Comparison of ENCODE assay signal across 10 cellular contexts in genomic region chr15:75637245-75638009, GRCh38. TPM values are rescaled to one million over a fixed set of nuclear protein-coding genes. Genes with fewer than 3 reads are reported as not detected.
DNase-seq lines count a peak whose midpoint lies in the region; ATAC-seq and TF ChIP-seq lines count a peak whose summit lies in the region.
"Had no signal": no experiment of that assay in that cellular context is flagged by ENCODE, and none has a peak within 500 bp of the region (broad histone marks: within the 10 kb centered on the region; RNA-seq: fewer than 3 reads in every experiment).

No MANE protein-coding gene starts in this region.

- CTCF ChIA-PET in activated CD8-positive, alpha-beta memory T cell treated with anti-CD3 and anti-CD28 coated beads, Interleukin-2, amount 10 ng/mL, durations not matched to agents 7 days and 5 days (lab: Charles Lee), result interaction anchor here (0.8 to 5.7 kb wide), 9 partner anchors 10 to 269 kb away, joined by 3 to 68 read pairs (median 20); partner anchors contain the start of genes MAN2C1, SIN3A, SNUPN and SNX33
- CTCF ChIA-PET in WTC11 (lab: Charles Lee), result interaction anchor here (0.7 to 3.7 kb wide), 12 partner anchors 10 to 270 kb away, joined by 3 to 26 read pairs (median 4); partner anchors contain the start of genes SNUPN and SNX33

- no peak for TF ChIP-seq CTCF in WTC11 (IDR thresholded peaks at IDR 0.05)
- no peak for TF ChIP-seq CTCF in thoracic aorta (IDR thresholded peaks at IDR 0.05)

- H3K27me3 Mint-ChIP-seq in activated CD8-positive, alpha-beta memory T cell treated with anti-CD3 and anti-CD28 coated beads, Interleukin-2, amount 10 ng/mL, durations not matched to agents 7 days and 5 days, result no peaks in the 10 kb centered on the region
- H3K27me3 Mint-ChIP-seq in WTC11 (ENCODE audit: low read depth) (no peaks in the 10 kb centered on the region), immature natural killer cell (ENCODE audit: low read depth in 3 of 3) (peaks cover 0 to 7% (median 2%) of the 10 kb centered on the region in 3 donors)

- peak overlapping the region; percentile 93 for H3K4me3 ChIP-seq in thoracic aorta

- ATAC-seq in activated CD8-positive, alpha-beta memory T cell treated with anti-CD3 and anti-CD28 coated beads, Interleukin-2, amount 10 ng/mL, durations not matched to agents 7 days and 5 days, result no peak
- ATAC-seq in WTC11 (no peak), thoracic aorta (ENCODE audit: insufficient number of reproducible peaks, low FRiP score, low read depth) (no peak), HG02642 (IDR thresholded peaks at IDR 0.05; ENCODE audit: poor library complexity, unreplicated experiment) (no peak)

- no peaks in the 10 kb centered on the region for H3K9me3 Mint-ChIP-seq in activated CD8-positive, alpha-beta memory T cell treated with anti-CD3 and anti-CD28 coated beads, Interleukin-2, amount 10 ng/mL, durations not matched to agents 7 days and 5 days (ENCODE audit: low read depth)
- H3K9me3 Mint-ChIP-seq in WTC11 (no peaks in the 10 kb centered on the region), immature natural killer cell (no peaks in the 10 kb centered on the region)

- H3K27ac Mint-ChIP-seq in activated CD8-positive, alpha-beta memory T cell treated with anti-CD3 and anti-CD28 coated beads, Interleukin-2, amount 10 ng/mL, durations not matched to agents 7 days and 5 days, result peak overlapping the region; percentile 1
- H3K27ac Mint-ChIP-seq in WTC11, result peak overlapping the region; percentile 27; the same call in 1 of the 2 replicates
- H3K27ac Mint-ChIP-seq in immature natural killer cell, result peak overlapping the region in 3 of 6 donors; percentile 15 to 62 (median 56)

- H3K36me3 ChIP-seq in thoracic aorta, result no peaks in the 10 kb centered on the region
- H3K36me3 ChIP-seq: neutrophil had no signal

- POLR2A ChIA-PET in WTC11 (lab: Charles Lee), result interaction anchor here (0.6 to 6.1 kb wide), 5 partner anchors 10 to 1469 kb away, joined by 3 to 76 read pairs (median 23); partner anchors contain the start of genes SIN3A, SNUPN and SNX33

- H3K27ac ChIP-seq in thoracic aorta, result peak overlapping the region; percentile 63 to 95
- H3K27ac ChIP-seq: neutrophil had no signal

- H3K9me3 ChIP-seq in thoracic aorta, result no peaks in the 10 kb centered on the region
- H3K9me3 ChIP-seq: neutrophil had no signal

- DNase-seq in activated CD8-positive, alpha-beta memory T cell treated with anti-CD3 and anti-CD28 coated beads, Interleukin-2, amount 10 ng/mL, durations not matched to agents 7 days and 5 days, result no peak
- DNase-seq in activated CD8-positive, alpha-beta memory T cell treated with anti-CD3 and anti-CD28 coated beads, Interleukin-2, amount 50 U/mL, for 4 hours, result no peak
- DNase-seq in WTC11 (ENCODE audit: low spot score) (no peak), immature natural killer cell (no peak), thoracic aorta (ENCODE audit: low spot score) (no peak), AG08396 (ENCODE audit: low spot score) (no peak), kidney tubule cell (ENCODE audit: low spot score) (no peak)
- DNase-seq: effector CD4-positive, alpha-beta T cell had no signal

- peaks cover 16% of the 10 kb centered on the region for H3K36me3 Mint-ChIP-seq in activated CD8-positive, alpha-beta memory T cell treated with anti-CD3 and anti-CD28 coated beads, Interleukin-2, amount 10 ng/mL, durations not matched to agents 7 days and 5 days
- H3K36me3 Mint-ChIP-seq in WTC11 (no peaks in the 10 kb centered on the region), immature natural killer cell (peaks cover 0 to 3% (median 0%) of the 10 kb centered on the region in 3 donors)

- H3K4me1 ChIP-seq in thoracic aorta (ENCODE audit: control insufficient read depth in 1 of 2, low read depth in 2 of 2), result peaks cover 17 to 41% of the 10 kb centered on the region in 2 donors

- peak overlapping the region; percentile 91 for H3K4me3 Mint-ChIP-seq in activated CD8-positive, alpha-beta memory T cell treated with anti-CD3 and anti-CD28 coated beads, Interleukin-2, amount 10 ng/mL, durations not matched to agents 7 days and 5 days
- peak overlapping the region; percentile 92; the same call in 1 of the 2 replicates for H3K4me3 Mint-ChIP-seq in WTC11
- H3K4me3 Mint-ChIP-seq in immature natural killer cell, result peak overlapping the region in 3 of 5 donors; percentile 9 to 92 (median 59)

- peaks cover 35% of the 10 kb centered on the region for H3K4me1 Mint-ChIP-seq in activated CD8-positive, alpha-beta memory T cell treated with anti-CD3 and anti-CD28 coated beads, Interleukin-2, amount 10 ng/mL, durations not matched to agents 7 days and 5 days
- H3K4me1 Mint-ChIP-seq in WTC11, result peaks cover 42% of the 10 kb centered on the region
- peaks cover 38 to 39% of the 10 kb centered on the region in 2 donors for H3K4me1 Mint-ChIP-seq in immature natural killer cell

- H3K27me3 ChIP-seq in thoracic aorta (replicated peaks; ENCODE audit: insufficient read depth), result no peaks in the 10 kb centered on the region
- H3K27me3 ChIP-seq: neutrophil had no signal

TF ChIP-seq in WTC11, 78 proteins besides CTCF, POLR2A, EP300 and RAD21:
- no peak for TF ChIP-seq ZNF671 (CRISPR knock-in tag; IDR thresholded peaks at IDR 0.05)
- no peak for TF ChIP-seq RELA (CRISPR knock-in tag; IDR thresholded peaks at IDR 0.05; ENCODE audit: borderline replicate concordance)

RNA-seq across cellular contexts. Expression of gene IMP3, which starts 2.6 kb away (rescaled TPM):
- 100 to 1,000 TPM in 1 of 2 experiments, 10 to 100 TPM in 1; 84.0 to 109 TPM for total RNA-seq in activated CD8-positive, alpha-beta memory T cell treated with anti-CD3 and anti-CD28 coated beads, Interleukin-2, amount 10 ng/mL, durations not matched to agents 7 days and 5 days
- 93.7 to 107 TPM (median 94.8 TPM) in 3 replicates for total RNA-seq in WTC11 (2021)
- polyA plus RNA-seq in immature natural killer cell, result 100 to 1,000 TPM; 193 to 238 (median 221) TPM
- total RNA-seq in thoracic aorta, result 100 to 1,000 TPM in 1 of 2 donors, 10 to 100 TPM in 1; 79.9 to 127 TPM

RNA-seq across cellular contexts. Expression of gene SNX33, which starts 10.3 kb away (rescaled TPM):
- 1 to 10 TPM; 1.4 to 3.5 TPM for total RNA-seq in activated CD8-positive, alpha-beta memory T cell treated with anti-CD3 and anti-CD28 coated beads, Interleukin-2, amount 10 ng/mL, durations not matched to agents 7 days and 5 days
- total RNA-seq in WTC11 (2021) (17.8 to 19.8 TPM (median 18.9 TPM) in 3 replicates), thoracic aorta (10 to 100 TPM; 45.1 to 57.3 TPM)
- 1 to 10 TPM in 1 of 3 donors, under 1 TPM in 2; 0.43 to 1.3 (median 0.51) TPM for polyA plus RNA-seq in immature natural killer cell

RNA-seq across cellular contexts. Expression of gene SNUPN, which starts 11.9 kb away (rescaled TPM):
- 10 to 100 TPM; 25.8 to 27.3 TPM for total RNA-seq in activated CD8-positive, alpha-beta memory T cell treated with anti-CD3 and anti-CD28 coated beads, Interleukin-2, amount 10 ng/mL, durations not matched to agents 7 days and 5 days
- total RNA-seq in WTC11 (2021) (25.9 to 28.4 TPM (median 27.9 TPM) in 3 replicates), thoracic aorta (10 to 100 TPM in 1 of 2 donors, 1 to 10 TPM in 1; 5.8 to 16.9 TPM)
- polyA plus RNA-seq in immature natural killer cell, result 10 to 100 TPM; 21.2 to 46.0 (median 31.5) TPM

RNA-seq across cellular contexts. Expression of gene PTPN9, which starts 58.3 kb away (rescaled TPM):
- total RNA-seq in activated CD8-positive, alpha-beta memory T cell treated with anti-CD3 and anti-CD28 coated beads, Interleukin-2, amount 10 ng/mL, durations not matched to agents 7 days and 5 days, result 10 to 100 TPM; 34.0 to 41.9 TPM
- total RNA-seq in WTC11 (2021), result 36.1 to 45.5 TPM (median 36.6 TPM) in 3 replicates
- polyA plus RNA-seq in immature natural killer cell, result 10 to 100 TPM; 22.6 to 34.6 (median 31.2) TPM
- 10 to 100 TPM; 19.6 to 20.9 TPM for total RNA-seq in thoracic aorta
